9 cellular contexts compared by ENCODE assay signal in the genomic region with DNA sequence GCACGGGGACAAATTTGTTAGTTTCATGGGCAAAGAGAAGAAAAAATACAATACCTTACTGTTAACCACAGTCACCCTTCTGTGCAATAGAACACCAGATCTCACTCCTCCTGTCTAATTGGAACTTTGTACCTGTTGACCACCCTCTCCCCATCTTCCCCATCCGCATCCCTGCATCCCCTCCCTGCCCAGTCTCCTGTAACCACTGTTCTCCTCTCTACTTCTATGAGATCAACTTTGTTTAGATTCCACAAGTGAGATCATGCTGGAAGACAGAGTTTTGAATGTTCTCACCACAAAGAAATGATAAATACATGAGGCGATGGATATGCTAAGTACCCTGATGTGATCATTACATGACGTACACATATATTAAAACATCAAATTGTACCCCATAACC. TPM values are rescaled to one million over a fixed set of nuclear protein-coding genes. Genes with fewer than 3 reads are reported as not detected.
DNase-seq lines count a peak whose midpoint lies in the region; FAIRE-seq and TF ChIP-seq lines count a peak whose summit lies in the region.
"Had no signal": no experiment of that assay in that cellular context is flagged by ENCODE, and none has a peak within 500 bp of the region (broad histone marks: within the 10 kb centered on the region; RNA-seq: fewer than 3 reads in every experiment).

No MANE protein-coding gene starts in this region.

- H2AFZ ChIP-seq in PC-9: no peak overlapping the region

- TF ChIP-seq CTCF in PC-9 (conservative IDR thresholded peaks at IDR 0.05) (no peak), bronchial epithelial cell (IDR thresholded peaks at IDR 0.05; ENCODE audit: insufficient read depth, low read length, severe bottlenecking) (no peak), nephron progenitor cell (IDR thresholded peaks at IDR 0.05) (no peak), GM20000 (IDR thresholded peaks at IDR 0.05; ENCODE audit: extremely low read depth, missing control alignments) (no peak)

- peaks cover 4% of the 10 kb centered on the region for H3K27me3 Mint-ChIP-seq in nephron progenitor cell (ENCODE audit: low read depth, poor library complexity)

- peak; percentile 83 for DNase-seq in ELR (ENCODE audit: low read depth)
- DNase-seq in PC-9: no peak
- DNase-seq in bronchial epithelial cell (ENCODE audit: low read depth): peak; percentile 40
- no peak for DNase-seq in nephron progenitor cell
- no peak for DNase-seq in NCI-H2196 treated with DMSO at 0.1 percent for 48 hours (lab: John Stamatoyannopoulos, UW; ENCODE audit: unreplicated experiment)
- DNase-seq in GM20000 (ENCODE audit: low spot score): no peak
- no peak for DNase-seq in NCI-H2029 (lab: John Stamatoyannopoulos, UW)
- DNase-seq: DMS153; stimulated activated naive CD4-positive, alpha-beta T cell had no signal

- H3K27ac Mint-ChIP-seq in nephron progenitor cell: peak overlapping the region; percentile 58

- BruUV-seq in PC-9 (replicated peaks; lab: Mats Ljungman, UMichigan): no TSS peak

- peaks cover 56% of the 10 kb centered on the region for H3K4me1 ChIP-seq in PC-9 (replicated peaks; ENCODE audit: insufficient read depth)

- no peaks in the 10 kb centered on the region for H3K9me2 ChIP-seq in PC-9 (ENCODE audit: insufficient read depth)

- H3K79me2 ChIP-seq in PC-9 (ENCODE audit: low read depth): peaks cover 7% of the 10 kb centered on the region; the same call in 1 of the 2 replicates

- no peak overlapping the region for H3K4me3 Mint-ChIP-seq in nephron progenitor cell

- H3K4me1 Mint-ChIP-seq in nephron progenitor cell: peaks cover 61% of the 10 kb centered on the region

- H3K27me3 ChIP-seq in PC-9 (ENCODE audit: insufficient read depth, low read depth): no peaks in the 10 kb centered on the region
- H3K27me3 ChIP-seq in bronchial epithelial cell (ENCODE audit: control insufficient read depth, insufficient read depth, low read length): no peaks in the 10 kb centered on the region

- CTCF ChIA-PET in PC-9 (lab: Charles Lee): interaction anchor here (1.3 kb wide), 1 partner anchor 9 kb away, joined by 4 read pairs; no protein-coding TSS in a partner anchor

- intact Hi-C loops in PC-9 (cut with micrococcal nuclease; ENCODE audit: unreplicated experiment): loop anchor here (1.0 to 5.0 kb wide), 6 partner anchors 8 to 505 kb away; no protein-coding TSS in a partner anchor

- H3K9me3 Mint-ChIP-seq in nephron progenitor cell: no peaks in the 10 kb centered on the region

- no peak overlapping the region for H3K4me3 ChIP-seq in PC-9
- no peak overlapping the region for H3K4me3 ChIP-seq in bronchial epithelial cell (ENCODE audit: low read depth, low read length)

- peaks cover 23% of the 10 kb centered on the region for H3K36me3 Mint-ChIP-seq in nephron progenitor cell (ENCODE audit: low read depth)

- no peaks in the 10 kb centered on the region for H3K9me3 ChIP-seq in PC-9 (ENCODE audit: insufficient read depth, low read depth)

- H3F3A ChIP-seq in PC-9 (ENCODE audit: insufficient read depth, low read depth): peaks cover 36% of the 10 kb centered on the region

- no peak for FAIRE-seq in bronchial epithelial cell (lab: Jason Lieb, UNC)

- POLR2A ChIA-PET in PC-9 (lab: Charles Lee; ENCODE audit: unreplicated experiment): interaction anchor here (0.8 kb wide), 1 partner anchor 595 kb away, joined by 5 read pairs; a partner anchor contains a TSS

- peak overlapping the region; percentile 64 for H3K4me2 ChIP-seq in PC-9

- no peaks in the 10 kb centered on the region for H4K20me1 ChIP-seq in PC-9 (ENCODE audit: insufficient read depth)

- H3K36me3 ChIP-seq in PC-9 (ENCODE audit: low read depth) (peaks cover 5% of the 10 kb centered on the region; the same call in 1 of the 2 replicates), bronchial epithelial cell (ENCODE audit: control insufficient read depth, insufficient read depth, low read length) (peaks cover 5% of the 10 kb centered on the region)

- H3K27ac ChIP-seq in PC-9: peak overlapping the region; percentile 95

RNA-seq across cellular contexts. Expression of a gene that starts 47.7 kb away (rescaled TPM):
- total RNA-seq in PC-9 (2021) (34.9 and 45.0 TPM in 2 replicates), bronchial epithelial cell (13.8 and 15.8 TPM in 2 replicates)

RNA-seq across cellular contexts. Expression of a gene that starts 49.8 kb away (rescaled TPM):
- 33.1 and 42.4 TPM in 2 replicates for total RNA-seq in PC-9 (2021)
- 46.2 and 47.9 TPM in 2 replicates for total RNA-seq in bronchial epithelial cell

Comparison
In these comparisons a context has a peak if more than half of its experiments do, and no peak if none do; other contexts are left out.
1. DNase-seq: peak in ELR (single experiment) and bronchial epithelial cell (single experiment); none in PC-9 (0 of 2), nephron progenitor cell (single experiment), NCI-H2196 treated with DMSO at 0.1 percent for 48 hours (single experiment), GM20000 (single experiment) and NCI-H2029 (single experiment).